2 cellular contexts compared by ENCODE assay signal in genomic region chr19:40159744-40160143, GRCh38.
TF ChIP-seq lines count a peak whose summit lies in the region.

No MANE protein-coding gene starts in this region.

TF ChIP-seq in HepG2, 621 proteins besides CTCF, POLR2A, EP300 and RAD21 (continues in another document):
- TF ChIP-seq ZNF749 (CRISPR knock-in tag; IDR thresholded peaks at IDR 0.05; ENCODE audit: borderline replicate concordance), result no peak
- no peak for TF ChIP-seq ZNF343 (CRISPR knock-in tag; IDR thresholded peaks at IDR 0.05)
- TF ChIP-seq CEBPB (IDR thresholded peaks at IDR 0.05; ENCODE audit: borderline replicate concordance, low read depth, low read length), result no peak
- TF ChIP-seq KAT2B (IDR thresholded peaks at IDR 0.05; ENCODE audit: borderline replicate concordance, low read depth, low read length), result no peak
- no peak for TF ChIP-seq U2AF2 (IDR thresholded peaks at IDR 0.05; ENCODE audit: low read depth, low read length)
- no peak for TF ChIP-seq ZNF570 (CRISPR knock-in tag; IDR thresholded peaks at IDR 0.05; ENCODE audit: borderline replicate concordance)
- no peak for TF ChIP-seq HINFP (CRISPR knock-in tag; IDR thresholded peaks at IDR 0.05; ENCODE audit: low read depth)
- TF ChIP-seq HNF4A (CRISPR knock-in tag; IDR thresholded peaks at IDR 0.05), result peak; percentile 62
- TF ChIP-seq PRMT3 (CRISPR knock-in tag; IDR thresholded peaks at IDR 0.05; ENCODE audit: borderline replicate concordance, low read depth), result no peak
- TF ChIP-seq ETS1 (CRISPR knock-in tag; IDR thresholded peaks at IDR 0.05), result no peak
- TF ChIP-seq ZMYM3 (CRISPR knock-in tag; IDR thresholded peaks at IDR 0.05), result peak; percentile 16; the same call in 1 of the 2 replicates
- no peak for TF ChIP-seq NR1H2 (CRISPR knock-in tag; IDR thresholded peaks at IDR 0.05; ENCODE audit: borderline replicate concordance, low read depth)
- TF ChIP-seq RAD51 (IDR thresholded peaks at IDR 0.05; ENCODE audit: borderline replicate concordance), result no peak
- peak; percentile 24; the same call in 1 of the 2 replicates for TF ChIP-seq HNF4G (IDR thresholded peaks at IDR 0.05; ENCODE audit: borderline replicate concordance, low read depth, low read length)
- TF ChIP-seq HNF4G (CRISPR knock-in tag; IDR thresholded peaks at IDR 0.05; ENCODE audit: borderline replicate concordance, low read depth), result no peak
- no peak for TF ChIP-seq SIX1 (CRISPR knock-in tag; IDR thresholded peaks at IDR 0.05; ENCODE audit: borderline replicate concordance)
- no peak for TF ChIP-seq SOX6 (IDR thresholded peaks at IDR 0.05)
- peak; percentile 34 for TF ChIP-seq SOX6 (CRISPR knock-in tag; IDR thresholded peaks at IDR 0.05)
- no peak for TF ChIP-seq ZNF318 (CRISPR knock-in tag; IDR thresholded peaks at IDR 0.05)
- TF ChIP-seq REXO4 (CRISPR knock-in tag; IDR thresholded peaks at IDR 0.05; ENCODE audit: borderline replicate concordance), result no peak
- TF ChIP-seq TBX2 (CRISPR knock-in tag; IDR thresholded peaks at IDR 0.05; ENCODE audit: borderline replicate concordance), result peak; percentile 40; the same call in 1 of the 2 replicates
- no peak for TF ChIP-seq ZMYM4 (CRISPR knock-in tag; IDR thresholded peaks at IDR 0.05)

TF ChIP-seq in K562, 482 proteins besides CTCF, POLR2A, EP300 and RAD21:
- TF ChIP-seq HES1 (IDR thresholded peaks at IDR 0.05; ENCODE audit: low read depth) (no peak), MCM2 (IDR thresholded peaks at IDR 0.05; ENCODE audit: low read depth) (no peak), NCOR1 (IDR thresholded peaks at IDR 0.05) (0 out of 2 replicates have a peak, but pooled peaks have one; percentile 12), CBFA2T2 (conservative IDR thresholded peaks at IDR 0.05) (peak; percentile 20; the same call in 1 of the 2 replicates), BRCA1 (IDR thresholded peaks at IDR 0.05) (no peak), BRCA1 (CRISPR knock-in tag; IDR thresholded peaks at IDR 0.05) (no peak), MBD1 (CRISPR knock-in tag; IDR thresholded peaks at IDR 0.05) (no peak), TAL1 (IDR thresholded peaks at IDR 0.05) (peak; percentile 42; the same call in 1 of the 2 replicates), TEAD4 (IDR thresholded peaks at IDR 0.05; ENCODE audit: low read length) (0 out of 2 replicates have a peak, but pooled peaks have one; percentile 22), TEAD4 (CRISPR knock-in tag; IDR thresholded peaks at IDR 0.05; ENCODE audit: borderline replicate concordance) (no peak), ZNF551 (CRISPR knock-in tag; IDR thresholded peaks at IDR 0.05) (no peak), CGGBP1 (CRISPR knock-in tag; IDR thresholded peaks at IDR 0.05) (no peak), EGR1 (conservative IDR thresholded peaks at IDR 0.05) (no peak), SMC3 (conservative IDR thresholded peaks at IDR 0.05; ENCODE audit: insufficient read depth, low read depth, low read length) (no peak), CBFA2T3 (IDR thresholded peaks at IDR 0.05) (peak; percentile 63)
